ENCODE assay signal across 7 cellular contexts in genomic region chr12:3073438-3074255, GRCh38. TPM values are rescaled to one million over a fixed set of nuclear protein-coding genes. Genes with fewer than 3 reads are reported as not detected.
A peak's percentile ranks its signal among the peaks of the same experiment; 100 is the strongest.
DNase-seq lines count a peak whose midpoint lies in the region; ATAC-seq, FAIRE-seq and TF ChIP-seq lines count a peak whose summit lies in the region.

No MANE protein-coding gene starts in this region.

- H3K36me3 ChIP-seq in RWPE2 (ENCODE audit: low read depth), result no peaks in the 10 kb centered on the region

- H3K9me3 ChIP-seq in RWPE2 (ENCODE audit: severe bottlenecking), result no peaks in the 10 kb centered on the region

- no peak for TF ChIP-seq POLR2A in GM12891 (IDR thresholded peaks at IDR 0.05; ENCODE audit: low read depth, low read length)

- peak; percentile 93 for FAIRE-seq in GM12891 (lab: Jason Lieb, UNC)

- H3K4me1 ChIP-seq in RWPE2 (ENCODE audit: insufficient read depth, poor library complexity, severe bottlenecking) (no peaks in the 10 kb centered on the region), foreskin keratinocyte (no peaks in the 10 kb centered on the region)

- H3K27ac ChIP-seq in RWPE2 (ENCODE audit: poor library complexity, severe bottlenecking), result no peak overlapping the region
- no peak overlapping the region for H3K27ac ChIP-seq in foreskin keratinocyte
- H3K27ac ChIP-seq in substantia nigra (ENCODE audit: low read depth, low read length, poor library complexity, severe bottlenecking), result no peak overlapping the region

- H3K27me3 ChIP-seq in RWPE2 (ENCODE audit: insufficient read depth, poor library complexity, severe bottlenecking) (no peaks in the 10 kb centered on the region), foreskin keratinocyte (no peaks in the 10 kb centered on the region)

- TF ChIP-seq CTCF in RWPE2 (IDR thresholded peaks at IDR 0.05; ENCODE audit: poor library complexity, severe bottlenecking) (peak; percentile 99), foreskin keratinocyte (conservative IDR thresholded peaks at IDR 0.05) (peak; percentile 98)

- peak; percentile 80 for DNase-seq in GM12891 (ENCODE audit: insufficient read length, low spot score)
- DNase-seq in Kasumi-1 (lab: John Stamatoyannopoulos, UW), result peak; percentile 53 to 62
- DNase-seq in RWPE2 (ENCODE audit: low spot score), result no peak
- DNase-seq in activated T-helper 9 cell treated with anti-CD3 and anti-CD28 coated beads, Interleukin-2, amount 50 U/mL, for 16 hours (ENCODE audit: low read depth), result peak; percentile 74
- DNase-seq in foreskin keratinocyte, result peak in 1 of 2 donors; percentile 53
- peak; percentile 63 for DNase-seq in non-pigmented ciliary epithelial cell (ENCODE audit: low read depth)
- DNase-seq in substantia nigra (lab: John Stamatoyannopoulos, UW), result peak in 41 of 49 donors; percentile 2 to 84 (median 56)

- ATAC-seq in RWPE2 (ENCODE audit: low read depth) (peak; percentile 50), foreskin keratinocyte (peak; percentile 45)

- no peak overlapping the region for H3K4me3 ChIP-seq in RWPE2 (ENCODE audit: severe bottlenecking)

TF ChIP-seq in GM12891, 5 proteins besides CTCF, POLR2A, EP300 and RAD21:
- TF ChIP-seq TAF1 (IDR thresholded peaks at IDR 0.05; ENCODE audit: low read depth, low read length) (no peak), PAX5 (IDR thresholded peaks at IDR 0.05; ENCODE audit: insufficient read depth, low read length, severe bottlenecking) (no peak), POLR2AphosphoS5 (IDR thresholded peaks at IDR 0.05; ENCODE audit: low read depth, low read length) (no peak), SPI1 (IDR thresholded peaks at IDR 0.05; ENCODE audit: low read depth, low read length) (no peak), POU2F2 (IDR thresholded peaks at IDR 0.05; ENCODE audit: low read depth, low read length) (no peak)
TF ChIP-seq in GM12891: peak in this region for 0.

RNA-seq across cellular contexts. Expression of gene TSPAN9, which starts 3.5 kb away (rescaled TPM):
- polyA plus RNA-seq in GM12891 (2012; ENCODE audit: low read depth, missing spikeins), result 0.95 TPM
- 17.9 and 19.2 TPM in 2 replicates for total RNA-seq in foreskin keratinocyte
- 16.2 and 19.0 TPM in 2 replicates for polyA plus RNA-seq in foreskin keratinocyte
